ENCODE assay signal across 8 cellular contexts in genomic region chr12:107318804-107319535, GRCh38.
A peak's percentile ranks its signal among the peaks of the same experiment; 100 is the strongest.
DNase-seq lines count a peak whose midpoint lies in the region; ATAC-seq and TF ChIP-seq lines count a peak whose summit lies in the region.

No MANE protein-coding gene starts in this region.

- H3K4me1 ChIP-seq in esophagus muscularis mucosa: peaks cover 12 to 42% (median 38%) of the 10 kb centered on the region in 4 donors

- no peaks in the 10 kb centered on the region for H3K36me3 ChIP-seq in esophagus muscularis mucosa

- peak overlapping the region in 4 of 7 donors; percentile 33 to 68 (median 50) for H3K27ac Mint-ChIP-seq in CD14-positive monocyte
- H3K27ac Mint-ChIP-seq in activated CD8-positive, alpha-beta T cell treated with anti-CD3 and anti-CD28 coated beads for 36 hours: peak overlapping the region; percentile 83
- no peak overlapping the region for H3K27ac Mint-ChIP-seq in nephron progenitor cell

- H3K4me1 Mint-ChIP-seq in CD14-positive monocyte (peaks cover 50% of the 10 kb centered on the region), nephron progenitor cell (peaks cover 23% of the 10 kb centered on the region)
- H3K4me1 Mint-ChIP-seq in activated CD8-positive, alpha-beta T cell treated with anti-CD3 and anti-CD28 coated beads for 36 hours (ENCODE audit: low read depth): peaks cover 39% of the 10 kb centered on the region

- POLR2A ChIA-PET in activated CD8-positive, alpha-beta T cell treated with anti-CD3 and anti-CD28 coated beads for 36 hours (lab: Charles Lee): interaction anchor here (0.7 to 5.9 kb wide), 16 partner anchors 7 to 363 kb away, joined by 3 to 46 read pairs (median 4); partner anchors contain the start of gene TMEM263

- peaks cover 0 to 6% (median 0%) of the 10 kb centered on the region in 7 donors for H3K9me3 Mint-ChIP-seq in CD14-positive monocyte
- no peaks in the 10 kb centered on the region for H3K9me3 Mint-ChIP-seq in activated CD8-positive, alpha-beta T cell treated with anti-CD3 and anti-CD28 coated beads for 36 hours
- no peaks in the 10 kb centered on the region for H3K9me3 Mint-ChIP-seq in nephron progenitor cell

- no peak overlapping the region for H3K27ac ChIP-seq in esophagus muscularis mucosa (replicated peaks in 1 of 4)

- TF ChIP-seq EP300 in esophagus muscularis mucosa (IDR thresholded peaks at IDR 0.05): no peak

- no peak for ATAC-seq in activated CD8-positive, alpha-beta T cell treated with anti-CD3 and anti-CD28 coated beads for 36 hours
- no peak for ATAC-seq in GM18868 (IDR thresholded peaks at IDR 0.05; ENCODE audit: unreplicated experiment)

- H3K4me3 ChIP-seq in esophagus muscularis mucosa: peak overlapping the region; percentile 36 to 53 (median 40)

- DNase-seq in CD14-positive monocyte (ENCODE audit: low spot score) (no peak), HuH-7 (ENCODE audit: low spot score) (peak; percentile 55), esophagus muscularis mucosa (ENCODE audit: extremely low spot score) (no peak), nephron progenitor cell (peak; percentile 52), NCI-H1436 treated with DMSO at 0.1 percent for 48 hours (lab: John Stamatoyannopoulos, UW) (no peak), NCI-H187 (lab: John Stamatoyannopoulos, UW) (no peak)
- peak; percentile 45 for DNase-seq in activated CD8-positive, alpha-beta T cell treated with anti-CD3 and anti-CD28 coated beads for 36 hours

- no peaks in the 10 kb centered on the region for H3K9me3 ChIP-seq in esophagus muscularis mucosa

- H3K27me3 Mint-ChIP-seq in CD14-positive monocyte (ENCODE audit: low read depth in 3 of 3): peaks cover 28 to 40% (median 29%) of the 10 kb centered on the region in 3 donors
- peaks cover 12% of the 10 kb centered on the region for H3K27me3 Mint-ChIP-seq in activated CD8-positive, alpha-beta T cell treated with anti-CD3 and anti-CD28 coated beads for 36 hours
- peaks cover 85% of the 10 kb centered on the region for H3K27me3 Mint-ChIP-seq in nephron progenitor cell (ENCODE audit: low read depth, poor library complexity)

- CTCF ChIA-PET in activated CD8-positive, alpha-beta T cell treated with anti-CD3 and anti-CD28 coated beads for 36 hours (lab: Charles Lee): interaction anchor here (0.8 to 10.5 kb wide), 11 partner anchors 10 to 288 kb away, joined by 3 to 111 read pairs (median 4); no protein-coding TSS in a partner anchor

- TF ChIP-seq CTCF in CD14-positive monocyte (IDR thresholded peaks at IDR 0.05) (no peak), esophagus muscularis mucosa (IDR thresholded peaks at IDR 0.05) (no peak), nephron progenitor cell (IDR thresholded peaks at IDR 0.05) (no peak)
- no peak for TF ChIP-seq CTCF in activated CD8-positive, alpha-beta T cell treated with anti-CD3 and anti-CD28 coated beads for 36 hours (IDR thresholded peaks at IDR 0.05)

- H3K36me3 Mint-ChIP-seq in CD14-positive monocyte (peaks cover 0 to 5% of the 10 kb centered on the region in 2 donors), nephron progenitor cell (ENCODE audit: low read depth) (no peaks in the 10 kb centered on the region)
- peaks cover 5% of the 10 kb centered on the region for H3K36me3 Mint-ChIP-seq in activated CD8-positive, alpha-beta T cell treated with anti-CD3 and anti-CD28 coated beads for 36 hours (ENCODE audit: low read depth)

- H3K4me3 Mint-ChIP-seq in CD14-positive monocyte: peak overlapping the region; percentile 89 to 95
- peak overlapping the region; percentile 90 for H3K4me3 Mint-ChIP-seq in activated CD8-positive, alpha-beta T cell treated with anti-CD3 and anti-CD28 coated beads for 36 hours
- peak overlapping the region; percentile 95 for H3K4me3 Mint-ChIP-seq in nephron progenitor cell

- H3K27me3 ChIP-seq in esophagus muscularis mucosa: peaks cover 8 to 96% (median 37%) of the 10 kb centered on the region in 4 donors

- TF ChIP-seq POLR2A in esophagus muscularis mucosa (IDR thresholded peaks at IDR 0.05; ENCODE audit: low read depth): no peak

- whole genome bisulfite sequencing in esophagus muscularis mucosa: 0% methylated on average over 31 of the region's 73 CpGs

- intact Hi-C loops in CD14-positive monocyte (cut with micrococcal nuclease): loop anchor here in 1 of 2 donors (1.0 to 5.0 kb wide), 2 partner anchors 9 to 83 kb away; no protein-coding TSS in a partner anchor
- intact Hi-C loops in activated CD8-positive, alpha-beta T cell treated with anti-CD3 and anti-CD28 coated beads for 36 hours (cut with micrococcal nuclease): no loop called here
- intact Hi-C loops in esophagus muscularis mucosa (cut with DNase I): no loop called here

Comparison
In these comparisons a context has a peak if more than half of its experiments do, and no peak if none do; other contexts are left out.
1. DNase-seq: peak in HuH-7 (single experiment), activated CD8-positive, alpha-beta T cell treated with anti-CD3 and anti-CD28 coated beads for 36 hours (single experiment) and nephron progenitor cell (single experiment); none in CD14-positive monocyte (single experiment), esophagus muscularis mucosa (single experiment), NCI-H1436 treated with DMSO at 0.1 percent for 48 hours (single experiment) and NCI-H187 (0 of 2).
2. Peak in every context shown above with its lines, with median percentiles within 50 percentile points of each other: H3K4me3 Mint-ChIP-seq.